Comparison of ENCODE assay signal across 8 cellular contexts in genomic region chr18:47150824-47151366, GRCh38. TPM values are rescaled to one million over a fixed set of nuclear protein-coding genes. Genes with fewer than 3 reads are reported as not detected.
DNase-seq lines count a peak whose midpoint lies in the region; ATAC-seq and TF ChIP-seq lines count a peak whose summit lies in the region.

No MANE protein-coding gene starts in this region.

- H3K36me3 ChIP-seq in adipocyte (ENCODE audit: control insufficient read depth, insufficient read depth, low read length, severe bottlenecking) (peaks cover 24% of the 10 kb centered on the region), iPS-18a (ENCODE audit: control insufficient read depth, low read depth, low read length) (peaks cover 17% of the 10 kb centered on the region), smooth muscle cell (ENCODE audit: low read depth) (peaks cover 5% of the 10 kb centered on the region)

- H4K20me1 ChIP-seq in smooth muscle cell (ENCODE audit: low read depth): peaks cover 16% of the 10 kb centered on the region

- H3K9ac ChIP-seq in adipocyte (ENCODE audit: low read length) (peak overlapping the region; percentile 93), iPS-18a (ENCODE audit: low read length) (peak overlapping the region; percentile 80), smooth muscle cell (ENCODE audit: low read depth) (peak overlapping the region; percentile 84)

- H3K4me2 ChIP-seq in smooth muscle cell: peak overlapping the region; percentile 91

- WGBS in smooth muscle cell (ENCODE audit: low lambda C conversion rate): 9% methylated on average over 13 of the region's 13 CpGs

- H3K27me3 ChIP-seq in adipocyte (replicated peaks; ENCODE audit: control insufficient read depth, insufficient read depth, low read length): no peaks in the 10 kb centered on the region
- no peaks in the 10 kb centered on the region for H3K27me3 ChIP-seq in iPS-18a (ENCODE audit: control insufficient read depth, insufficient read depth, low read length)
- no peaks in the 10 kb centered on the region for H3K27me3 ChIP-seq in smooth muscle cell (ENCODE audit: low read depth)

- TF ChIP-seq CTCF in C4-2B (conservative IDR thresholded peaks at IDR 0.05) (no peak), smooth muscle cell (IDR thresholded peaks at IDR 0.05; ENCODE audit: borderline replicate concordance, insufficient read depth, poor library complexity, severe bottlenecking) (no peak)

- peak overlapping the region; percentile 94 for H3K27ac ChIP-seq in C4-2B
- H3K27ac ChIP-seq in iPS-18a (ENCODE audit: low read length): peak overlapping the region; percentile 55
- peak overlapping the region; percentile 78 for H3K27ac ChIP-seq in smooth muscle cell (ENCODE audit: low read depth)

- H3K4me3 ChIP-seq in adipocyte (ENCODE audit: low read length) (peak overlapping the region; percentile 93), iPS-18a (ENCODE audit: low read length) (peak overlapping the region; percentile 96), smooth muscle cell (peak overlapping the region; percentile 82)

- peaks cover 19% of the 10 kb centered on the region for H3K4me1 ChIP-seq in adipocyte (ENCODE audit: control insufficient read depth, insufficient read depth, low read length)
- peaks cover 13% of the 10 kb centered on the region for H3K4me1 ChIP-seq in iPS-18a (ENCODE audit: control insufficient read depth, low read depth, low read length)
- peaks cover 14% of the 10 kb centered on the region for H3K4me1 ChIP-seq in smooth muscle cell (ENCODE audit: low read depth)

- peaks cover 34% of the 10 kb centered on the region for H3F3A ChIP-seq in smooth muscle cell (ENCODE audit: low read depth)

- peak; percentile 25 for ATAC-seq in GM19438 (IDR thresholded peaks at IDR 0.05; ENCODE audit: low read depth, unreplicated experiment)

- DNase-seq in KG1 (lab: John Stamatoyannopoulos, UW) (peak; percentile 11), adipocyte (ENCODE audit: low read depth) (no peak), smooth muscle cell (lab: John Stamatoyannopoulos, UW; ENCODE audit: unreplicated experiment) (no peak), NCI-H1105 treated with DMSO at 0.1 percent for 48 hours (lab: John Stamatoyannopoulos, UW) (no peak)
- DNase-seq in central memory CD4-positive, alpha-beta T cell: no peak

- H3K79me2 ChIP-seq in smooth muscle cell (ENCODE audit: low read depth): peaks cover 37% of the 10 kb centered on the region

- H2AFZ ChIP-seq in smooth muscle cell (ENCODE audit: low read depth): peak overlapping the region; percentile 86

- no peaks in the 10 kb centered on the region for H3K9me3 ChIP-seq in adipocyte (ENCODE audit: control insufficient read depth, low read length)
- H3K9me3 ChIP-seq in iPS-18a (ENCODE audit: control insufficient read depth, low read depth, low read length): no peaks in the 10 kb centered on the region
- H3K9me3 ChIP-seq in smooth muscle cell (replicated peaks; ENCODE audit: low read depth): no peaks in the 10 kb centered on the region

RNA-seq across cellular contexts. Expression of gene HDHD2, which starts 0.6 kb away (rescaled TPM):
- total RNA-seq in smooth muscle cell: 9.9 and 20.6 TPM in 2 replicates
- 14.9 and 16.4 TPM in 2 replicates for polyA plus RNA-seq in smooth muscle cell

RNA-seq across cellular contexts. Expression of gene IER3IP1, which starts 25.3 kb away (rescaled TPM):
- total RNA-seq in smooth muscle cell: 35.8 and 43.2 TPM in 2 replicates
- polyA plus RNA-seq in smooth muscle cell: 38.3 and 39.9 TPM in 2 replicates
